ENCODE assay signal across 31 cellular contexts in the genomic region with DNA sequence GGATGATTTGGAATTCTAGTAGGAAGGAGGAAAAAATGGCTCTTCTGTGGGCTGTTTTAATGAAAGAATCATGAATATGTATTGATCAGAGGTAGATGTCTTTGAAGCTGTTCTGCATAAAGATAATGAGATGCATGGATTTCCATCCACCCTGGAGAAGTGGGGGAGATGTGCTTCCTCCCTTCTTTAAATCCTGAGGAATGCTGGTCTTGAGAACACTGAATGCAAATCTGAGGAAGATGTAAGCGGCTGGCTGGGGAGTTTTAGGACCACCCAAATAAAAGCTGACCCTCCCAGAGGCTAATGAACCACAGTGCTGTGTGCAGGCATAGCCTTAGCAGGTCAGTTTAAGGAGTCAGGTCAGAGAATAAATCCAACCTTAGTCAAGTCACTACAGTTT. TPM values are rescaled to one million over a fixed set of nuclear protein-coding genes. Genes with fewer than 3 reads are reported as not detected.
"Had no signal": no experiment of that assay in that cellular context is flagged by ENCODE, and none has a peak within 500 bp of the region (broad histone marks: within the 10 kb centered on the region; RNA-seq: fewer than 3 reads in every experiment).

No MANE protein-coding gene starts in this region.

- H3K27ac Mint-ChIP-seq: activated naive CD4-positive, alpha-beta T cell treated with anti-CD3 and anti-CD28 coated beads for 36 hours; activated naive CD8-positive, alpha-beta T cell treated with anti-CD3 and anti-CD28 coated beads for 36 hours; activated T-helper 1 cell treated with anti-CD3 and anti-CD28 coated beads, Interleukin-12 subunit alpha, Interleukin-12 subunit beta, Interleukin-2, Interleukin-4 antibody, amounts not matched to agents 30 ng/mL and 10 ng/mL and 1 ng/mL, durations not matched to agents 14 hours and 24 hours and 36 hours; stimulated activated memory B cell treated with anti-CD40 and anti-IgM and Interleukin-4, amounts not matched to agents 10 μg/mL and 1 μg/mL and 100 μg/mL, for 72 hours; T-helper 2 cell treated with Interferon-gamma antibody and Interleukin-4, amounts not matched to agents 5 μg/mL and 100 μg/mL, for 36 hours had no signal

- H3K9me3 ChIP-seq: adrenal gland, gastroesophageal sphincter, left lung, mucosa of descending colon, pancreas, prostate gland, sigmoid colon, tibial artery had no signal

- ATAC-seq: left lung; mucosa of descending colon; pancreas; stimulated activated memory B cell treated with anti-CD40 and anti-IgM and Interleukin-4, amounts not matched to agents 10 μg/mL and 1 μg/mL and 100 μg/mL, for 72 hours; stimulated activated naive CD8-positive, alpha-beta T cell treated with anti-CD3 and anti-CD28 coated beads, Interleukin-15, amount 100 ng/mL, for 72 hours had no signal

- H3K4me2 ChIP-seq: hepatocyte had no signal

- H3K27ac ChIP-seq: adrenal gland, brain microvascular endothelial cell, left lung, pancreas, prostate gland, tibial artery had no signal

- H3K27me3 ChIP-seq: adrenal gland, gastroesophageal sphincter, hepatocyte, left lung, pancreas, sigmoid colon had no signal

- H3K36me3 Mint-ChIP-seq: stimulated activated memory B cell treated with anti-CD40 and anti-IgM and Interleukin-4, amounts not matched to agents 10 μg/mL and 1 μg/mL and 100 μg/mL, for 72 hours had no signal

- H3K4me1 Mint-ChIP-seq: activated naive CD8-positive, alpha-beta T cell treated with anti-CD3 and anti-CD28 coated beads for 36 hours; stimulated activated memory B cell treated with anti-CD40 and anti-IgM and Interleukin-4, amounts not matched to agents 10 μg/mL and 1 μg/mL and 100 μg/mL, for 72 hours; stimulated activated naive CD8-positive, alpha-beta T cell treated with anti-CD3 and anti-CD28 coated beads, Interleukin-15, amount 100 ng/mL, for 72 hours had no signal

- H2AFZ ChIP-seq: hepatocyte had no signal

- H3K4me1 ChIP-seq: prostate gland, tibial artery had no signal

- H3K4me3 ChIP-seq: adrenal gland, gastroesophageal sphincter, hepatocyte, left lung, lung, mucosa of descending colon, pancreas, prostate gland, sigmoid colon, tibial artery had no signal

- H3K36me3 ChIP-seq: adrenal gland, brain microvascular endothelial cell, left lung, pancreas, prostate gland, sigmoid colon, tibial artery had no signal

- H3K9me3 Mint-ChIP-seq: activated naive CD4-positive, alpha-beta T cell treated with anti-CD3 and anti-CD28 coated beads for 36 hours; activated naive CD8-positive, alpha-beta T cell treated with anti-CD3 and anti-CD28 coated beads for 36 hours; activated T-helper 1 cell treated with anti-CD3 and anti-CD28 coated beads, Interleukin-12 subunit alpha, Interleukin-12 subunit beta, Interleukin-2, Interleukin-4 antibody, amounts not matched to agents 30 ng/mL and 10 ng/mL and 1 ng/mL, durations not matched to agents 14 hours and 24 hours and 36 hours; nephron; stimulated activated memory B cell treated with anti-CD40 and anti-IgM and Interleukin-4, amounts not matched to agents 10 μg/mL and 1 μg/mL and 100 μg/mL, for 72 hours; stimulated activated naive CD8-positive, alpha-beta T cell treated with anti-CD3 and anti-CD28 coated beads, Interleukin-15, amount 100 ng/mL, for 72 hours; T-helper 2 cell treated with Interferon-gamma antibody and Interleukin-4, amounts not matched to agents 5 μg/mL and 100 μg/mL, for 36 hours had no signal

- H3K79me2 ChIP-seq: hepatocyte had no signal

- H3K4me3 Mint-ChIP-seq: activated naive CD4-positive, alpha-beta T cell treated with anti-CD3 and anti-CD28 coated beads for 36 hours; activated naive CD8-positive, alpha-beta T cell treated with anti-CD3 and anti-CD28 coated beads for 36 hours; activated T-helper 1 cell treated with anti-CD3 and anti-CD28 coated beads, Interleukin-12 subunit alpha, Interleukin-12 subunit beta, Interleukin-2, Interleukin-4 antibody, amounts not matched to agents 30 ng/mL and 10 ng/mL and 1 ng/mL, durations not matched to agents 14 hours and 24 hours and 36 hours; nephron; stimulated activated memory B cell treated with anti-CD40 and anti-IgM and Interleukin-4, amounts not matched to agents 10 μg/mL and 1 μg/mL and 100 μg/mL, for 72 hours; stimulated activated naive CD8-positive, alpha-beta T cell treated with anti-CD3 and anti-CD28 coated beads, Interleukin-15, amount 100 ng/mL, for 72 hours; T-helper 2 cell treated with Interferon-gamma antibody and Interleukin-4, amounts not matched to agents 5 μg/mL and 100 μg/mL, for 36 hours had no signal

- DNase-seq: activated CD4-positive, alpha-beta T cell treated with anti-CD3 and anti-CD28 coated beads for 4 hours; activated CD4-positive, alpha-beta T cell treated with anti-CD3 and anti-CD28 coated beads, Interleukin-2, amount 50 U/mL, for 4 hours; activated CD4-positive, CD25-positive, alpha-beta regulatory T cell; activated CD8-positive, alpha-beta memory T cell treated with anti-CD3 and anti-CD28 coated beads for 24 hours; activated effector memory CD4-positive, alpha-beta T cell treated with anti-CD3 and anti-CD28 coated beads, Interleukin-2, amount 50 U/mL, for 16 hours; activated naive CD4-positive, alpha-beta T cell treated with anti-CD3 and anti-CD28 coated beads for 36 hours; activated naive CD8-positive, alpha-beta T cell treated with anti-CD3 and anti-CD28 coated beads for 36 hours; adrenal gland; aorta; brain microvascular endothelial cell; cortex of kidney; left lung; mucosa of descending colon; pancreas; sigmoid colon; small intestine; stimulated activated CD4-positive, alpha-beta T cell treated with anti-CD3 and anti-CD28 coated beads, Interleukin-4, amount 100 ng/mL, for 24 hours; stimulated activated CD8-positive, alpha-beta memory T cell treated with anti-CD3 and anti-CD28 coated beads, Interleukin-4, amount 100 ng/mL, for 48 hours; stimulated activated naive CD8-positive, alpha-beta T cell treated with anti-CD3 and anti-CD28 coated beads, Interleukin-15, amount 100 ng/mL, for 72 hours; T-helper 1 cell; tibial artery had no signal

- H3K27me3 Mint-ChIP-seq: activated naive CD8-positive, alpha-beta T cell treated with anti-CD3 and anti-CD28 coated beads for 36 hours had no signal

RNA-seq across cellular contexts. Expression of gene ZMYND12, which starts 37.3 kb away (rescaled TPM):
- total RNA-seq: activated T-helper 1 cell treated with anti-CD3 and anti-CD28 coated beads, Interleukin-12 subunit alpha, Interleukin-12 subunit beta, Interleukin-2, Interleukin-4 antibody, amounts not matched to agents 30 ng/mL and 10 ng/mL and 1 ng/mL, durations not matched to agents 14 hours and 24 hours and 36 hours had no signal

RNA-seq across cellular contexts. Expression of gene RIMKLA, which starts 37.9 kb away (rescaled TPM):
- total RNA-seq: endothelial cell of umbilical vein, fibroblast of villous mesenchyme had no signal
